8 cellular contexts compared by ENCODE assay signal in the genomic region with DNA sequence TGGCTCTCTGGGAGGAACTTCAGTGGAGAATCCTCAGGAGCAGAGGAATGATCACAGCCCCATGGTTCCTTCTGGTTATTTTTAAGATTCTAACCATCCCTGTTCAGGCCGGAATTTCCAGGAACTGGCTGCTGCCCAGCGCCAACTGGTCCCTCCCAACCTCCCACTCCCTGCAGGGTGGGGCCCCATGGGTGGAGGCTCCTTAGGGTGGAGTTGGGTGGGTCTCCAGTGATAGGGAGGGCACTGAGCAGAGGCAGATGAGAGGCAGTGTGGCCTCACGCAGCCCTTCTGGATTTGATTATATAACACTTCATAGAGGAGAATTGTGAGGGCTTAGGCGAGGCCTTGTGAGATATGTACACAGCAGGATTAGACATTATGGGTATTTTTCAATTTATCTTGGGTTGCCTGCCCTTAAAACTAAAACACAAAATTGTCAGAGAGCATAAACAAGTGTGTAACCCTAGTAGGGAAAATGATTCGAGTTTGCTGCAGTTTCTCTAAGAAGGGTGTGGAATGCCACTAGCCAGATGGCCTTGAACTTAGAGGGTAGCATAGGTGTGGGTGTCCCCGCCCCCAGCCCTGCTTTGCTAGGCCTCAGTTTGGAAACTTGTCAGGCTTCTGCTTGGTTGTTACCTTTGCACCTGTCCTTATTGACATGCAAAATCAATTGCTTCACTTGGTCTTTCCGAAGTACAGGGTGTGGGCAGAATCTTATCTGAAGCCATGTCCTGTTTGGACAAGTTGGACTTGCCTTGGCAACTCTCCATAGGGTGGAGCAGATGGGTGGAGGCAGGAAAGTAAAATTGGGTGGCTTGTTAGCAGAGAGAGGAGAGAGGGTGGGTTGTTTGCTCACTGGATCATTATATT. TPM values are rescaled to one million over a fixed set of nuclear protein-coding genes. Genes with fewer than 3 reads are reported as not detected.
A peak's percentile ranks its signal among the peaks of the same experiment; 100 is the strongest.
DNase-seq lines count a peak whose midpoint lies in the region; ATAC-seq and TF ChIP-seq lines count a peak whose summit lies in the region.

No MANE protein-coding gene starts in this region.

- H3K79me2 ChIP-seq in smooth muscle cell (ENCODE audit: low read depth): peaks cover 83% of the 10 kb centered on the region

- TF ChIP-seq CTCF in right atrium auricular region (IDR thresholded peaks at IDR 0.05): no peak
- no peak for TF ChIP-seq CTCF in smooth muscle cell (IDR thresholded peaks at IDR 0.05; ENCODE audit: borderline replicate concordance, insufficient read depth, poor library complexity, severe bottlenecking)

- no peaks in the 10 kb centered on the region for H3K9me3 Mint-ChIP-seq in stimulated activated naive CD8-positive, alpha-beta T cell treated with anti-CD3 and anti-CD28 coated beads, Interleukin-15, Interleukin-2, amounts not matched to agents 100 ng/mL and 50 ng/mL, for 24 hours
- no peaks in the 10 kb centered on the region for H3K9me3 Mint-ChIP-seq in activated T-helper 17 cell treated with anti-CD3 and anti-CD28 coated beads, Interleukin-2, amount 50 U/mL, for 72 hours

- H3K9me3 ChIP-seq in right atrium auricular region: no peaks in the 10 kb centered on the region
- H3K9me3 ChIP-seq in smooth muscle cell (replicated peaks; ENCODE audit: low read depth): no peaks in the 10 kb centered on the region

- H3K4me1 Mint-ChIP-seq in stimulated activated naive CD8-positive, alpha-beta T cell treated with anti-CD3 and anti-CD28 coated beads, Interleukin-15, Interleukin-2, amounts not matched to agents 100 ng/mL and 50 ng/mL, for 24 hours (ENCODE audit: low read depth): peaks cover 87% of the 10 kb centered on the region
- H3K4me1 Mint-ChIP-seq in activated T-helper 17 cell treated with anti-CD3 and anti-CD28 coated beads, Interleukin-2, amount 50 U/mL, for 72 hours: peaks cover 62% of the 10 kb centered on the region

- H3K27me3 Mint-ChIP-seq in stimulated activated naive CD8-positive, alpha-beta T cell treated with anti-CD3 and anti-CD28 coated beads, Interleukin-15, Interleukin-2, amounts not matched to agents 100 ng/mL and 50 ng/mL, for 24 hours: no peaks in the 10 kb centered on the region
- H3K27me3 Mint-ChIP-seq in activated T-helper 17 cell treated with anti-CD3 and anti-CD28 coated beads, Interleukin-2, amount 50 U/mL, for 72 hours: no peaks in the 10 kb centered on the region

- peaks cover 33% of the 10 kb centered on the region for H3F3A ChIP-seq in smooth muscle cell (ENCODE audit: low read depth)

- H3K4me3 ChIP-seq in right atrium auricular region (peak overlapping the region in 1 of 2 donors; percentile 12), smooth muscle cell (peak overlapping the region; percentile 15)

- no peaks in the 10 kb centered on the region for H3K36me3 Mint-ChIP-seq in stimulated activated naive CD8-positive, alpha-beta T cell treated with anti-CD3 and anti-CD28 coated beads, Interleukin-15, Interleukin-2, amounts not matched to agents 100 ng/mL and 50 ng/mL, for 24 hours (ENCODE audit: low read depth)
- no peaks in the 10 kb centered on the region for H3K36me3 Mint-ChIP-seq in activated T-helper 17 cell treated with anti-CD3 and anti-CD28 coated beads, Interleukin-2, amount 50 U/mL, for 72 hours (ENCODE audit: low read depth)

- H3K27me3 ChIP-seq in right atrium auricular region: no peaks in the 10 kb centered on the region
- no peaks in the 10 kb centered on the region for H3K27me3 ChIP-seq in smooth muscle cell (ENCODE audit: low read depth)

- peaks cover 82% of the 10 kb centered on the region for H4K20me1 ChIP-seq in smooth muscle cell (ENCODE audit: low read depth)

- H3K9ac ChIP-seq in smooth muscle cell (ENCODE audit: low read depth): no peak overlapping the region

- H3K27ac ChIP-seq in right atrium auricular region (peak overlapping the region; percentile 83 to 99), smooth muscle cell (ENCODE audit: low read depth) (peak overlapping the region; percentile 99)

- WGBS in smooth muscle cell (ENCODE audit: low lambda C conversion rate): 27% methylated on average over 7 of the region's 7 CpGs

- H2AFZ ChIP-seq in smooth muscle cell (ENCODE audit: low read depth): no peak overlapping the region

- H3K4me1 ChIP-seq in right atrium auricular region (peaks cover 0 to 97% of the 10 kb centered on the region in 2 donors), smooth muscle cell (ENCODE audit: low read depth) (peaks cover 74% of the 10 kb centered on the region)

- peak overlapping the region; percentile 31 for H3K4me3 Mint-ChIP-seq in stimulated activated naive CD8-positive, alpha-beta T cell treated with anti-CD3 and anti-CD28 coated beads, Interleukin-15, Interleukin-2, amounts not matched to agents 100 ng/mL and 50 ng/mL, for 24 hours
- peak overlapping the region; percentile 76 for H3K4me3 Mint-ChIP-seq in activated T-helper 17 cell treated with anti-CD3 and anti-CD28 coated beads, Interleukin-2, amount 50 U/mL, for 72 hours

- ATAC-seq in stimulated activated naive CD8-positive, alpha-beta T cell treated with anti-CD3 and anti-CD28 coated beads, Interleukin-15, Interleukin-2, amounts not matched to agents 100 U/mL and 50 U/mL, for 24 hours: no peak
- ATAC-seq in activated T-helper 17 cell treated with anti-CD3 and anti-CD28 coated beads, Interleukin-2, amount 50 U/mL, for 72 hours (replicated peaks): no peak
- no peak for ATAC-seq in HG03159 (IDR thresholded peaks at IDR 0.05; ENCODE audit: unreplicated experiment)
- ATAC-seq in HG02610 (IDR thresholded peaks at IDR 0.05; ENCODE audit: unreplicated experiment): no peak

- H3K4me2 ChIP-seq in smooth muscle cell: peak overlapping the region; percentile 64

- H3K36me3 ChIP-seq in right atrium auricular region (no peaks in the 10 kb centered on the region), smooth muscle cell (ENCODE audit: low read depth) (no peaks in the 10 kb centered on the region)

- DNase-seq in stimulated activated naive CD8-positive, alpha-beta T cell treated with anti-CD3 and anti-CD28 coated beads, Interleukin-15, Interleukin-2, amounts not matched to agents 100 U/mL and 50 U/mL, for 24 hours: no peak
- DNase-seq in right atrium auricular region (ENCODE audit: low spot score) (peak; percentile 71), smooth muscle cell (lab: John Stamatoyannopoulos, UW; ENCODE audit: unreplicated experiment) (no peak)
- DNase-seq in activated CD4-positive, CD25-positive, alpha-beta regulatory T cell treated with anti-CD3 and anti-CD28 coated beads, Interleukin-2, amount 50 U/mL, for 72 hours: no peak

- peak overlapping the region; percentile 78 for H3K27ac Mint-ChIP-seq in stimulated activated naive CD8-positive, alpha-beta T cell treated with anti-CD3 and anti-CD28 coated beads, Interleukin-15, Interleukin-2, amounts not matched to agents 100 ng/mL and 50 ng/mL, for 24 hours
- H3K27ac Mint-ChIP-seq in activated T-helper 17 cell treated with anti-CD3 and anti-CD28 coated beads, Interleukin-2, amount 50 U/mL, for 72 hours: peak overlapping the region; percentile 3

RNA-seq across cellular contexts. Expression of a gene that starts 9.3 kb away (rescaled TPM):
- 1 to 10 TPM; 4.3 to 5.5 TPM for total RNA-seq in activated T-helper 17 cell treated with anti-CD3 and anti-CD28 coated beads, Interleukin-2, amount 50 U/mL, for 72 hours
- total RNA-seq in right atrium auricular region (10 to 100 TPM; 22.6 to 28.8 TPM), smooth muscle cell (31.0 and 37.5 TPM in 2 replicates)
- polyA plus RNA-seq in smooth muscle cell: 25.9 and 26.0 TPM in 2 replicates
